ENCODE assay signal across 20 cellular contexts in the genomic region with DNA sequence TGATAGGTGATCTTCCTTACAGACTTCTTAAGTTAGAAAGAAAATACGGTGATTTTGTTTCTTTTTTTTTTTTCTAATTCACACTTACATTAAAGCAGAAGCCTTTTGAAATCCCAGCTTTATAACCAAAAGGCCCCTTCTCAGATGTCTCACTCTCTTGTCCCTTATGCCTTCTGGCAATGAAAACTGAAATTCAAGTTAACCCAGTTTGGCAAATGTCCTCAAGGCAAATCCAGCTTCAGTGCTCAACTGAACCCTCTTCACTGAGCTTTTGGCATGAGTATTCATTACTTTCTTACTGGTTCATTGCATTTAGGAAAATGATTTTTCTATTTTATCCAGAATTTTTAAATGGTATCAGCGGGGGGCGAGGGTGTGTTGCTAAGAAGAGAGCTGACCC. TPM values are rescaled to one million over a fixed set of nuclear protein-coding genes. Genes with fewer than 3 reads are reported as not detected.
"Had no signal": no experiment of that assay in that cellular context is flagged by ENCODE, and none has a peak within 500 bp of the region (broad histone marks: within the 10 kb centered on the region; RNA-seq: fewer than 3 reads in every experiment).

No MANE protein-coding gene starts in this region.

- H3K79me2 ChIP-seq: hepatocyte, parathyroid adenoma had no signal

- H3K4me1 ChIP-seq: foreskin keratinocyte, parathyroid adenoma, psoas muscle, right lobe of liver, suprapubic skin, tibial artery had no signal

- H3K9me3 ChIP-seq: psoas muscle, right lobe of liver, suprapubic skin, tibial artery had no signal

- H3K9ac ChIP-seq: parathyroid adenoma had no signal

- H3K27me3 ChIP-seq: hepatocyte, right lobe of liver had no signal

- H2AFZ ChIP-seq: hepatocyte, parathyroid adenoma had no signal

- H3K4me3 ChIP-seq: hepatocyte, lung, psoas muscle, right lobe of liver, suprapubic skin, tibial artery had no signal

- H3K36me3 ChIP-seq: right lobe of liver, suprapubic skin, tibial artery had no signal

- H3K27ac ChIP-seq: foreskin keratinocyte, hepatocyte, parathyroid adenoma, psoas muscle, right lobe of liver, suprapubic skin, tibial artery had no signal

- DNase-seq: erythroblast; foreskin keratinocyte; head of caudate nucleus; kidney; left colon; left ventricle myocardium superior; mesenchymal stem cell; naive B cell; psoas muscle; retina; right lobe of liver; stimulated activated CD4-positive, alpha-beta T cell treated with anti-CD3 and anti-CD28 coated beads, Interleukin-4, amount 100 ng/mL, for 1 hour; stimulated activated CD8-positive, alpha-beta memory T cell treated with anti-CD3 and anti-CD28 coated beads, Interleukin-4, amount 100 ng/mL, for 48 hours; stimulated activated naive CD8-positive, alpha-beta T cell treated with anti-CD3 and anti-CD28 coated beads, Interleukin-15, Interleukin-2, amounts not matched to agents 100 U/mL and 50 U/mL, for 24 hours; tibial artery had no signal

- H3K4me2 ChIP-seq: hepatocyte had no signal

RNA-seq across cellular contexts. Expression of a gene that starts 17.0 kb away (rescaled TPM):
- total RNA-seq: endothelial cell of umbilical vein had no signal
